ENCODE assay signal across 2 cellular contexts in the genomic region with DNA sequence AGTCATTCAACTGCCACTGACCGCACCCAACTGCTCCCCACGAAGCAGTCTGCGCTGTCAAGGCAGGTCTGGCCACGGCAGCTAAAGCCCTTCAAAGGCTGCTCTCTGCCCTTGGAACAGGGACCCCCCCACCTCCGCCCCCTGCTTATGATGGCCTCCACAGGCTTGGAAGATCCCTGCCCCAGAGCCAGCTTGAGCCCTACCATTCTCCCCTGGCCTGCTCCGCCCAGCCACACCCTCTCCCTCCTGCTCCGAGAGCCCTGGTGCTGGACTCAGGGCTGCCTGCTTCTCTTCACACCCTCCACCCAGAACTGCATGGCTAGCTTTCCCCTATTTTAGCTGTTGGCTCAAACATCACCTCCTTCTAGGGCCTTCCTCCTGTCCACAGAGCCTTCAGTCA.
TF ChIP-seq lines count a peak whose summit lies in the region.

No MANE protein-coding gene starts in this region.

TF ChIP-seq in IMR-90, 13 proteins besides CTCF, POLR2A, EP300 and RAD21:
- TF ChIP-seq MAFK (IDR thresholded peaks at IDR 0.05; ENCODE audit: low read depth, low read length) (no peak), SMC3 (IDR thresholded peaks at IDR 0.05; ENCODE audit: low read depth, low read length) (no peak), RFX5 (IDR thresholded peaks at IDR 0.05; ENCODE audit: low read depth, low read length) (no peak), FOS (IDR thresholded peaks at IDR 0.05; ENCODE audit: low read depth, low read length) (no peak), BHLHE40 (IDR thresholded peaks at IDR 0.05; ENCODE audit: low read depth, low read length) (no peak), NFE2L2 (IDR thresholded peaks at IDR 0.05; ENCODE audit: low read depth, low read length) (no peak), CHD1 (IDR thresholded peaks at IDR 0.05; ENCODE audit: low read depth, low read length) (no peak)
- TF ChIP-seq, protein P1, sequence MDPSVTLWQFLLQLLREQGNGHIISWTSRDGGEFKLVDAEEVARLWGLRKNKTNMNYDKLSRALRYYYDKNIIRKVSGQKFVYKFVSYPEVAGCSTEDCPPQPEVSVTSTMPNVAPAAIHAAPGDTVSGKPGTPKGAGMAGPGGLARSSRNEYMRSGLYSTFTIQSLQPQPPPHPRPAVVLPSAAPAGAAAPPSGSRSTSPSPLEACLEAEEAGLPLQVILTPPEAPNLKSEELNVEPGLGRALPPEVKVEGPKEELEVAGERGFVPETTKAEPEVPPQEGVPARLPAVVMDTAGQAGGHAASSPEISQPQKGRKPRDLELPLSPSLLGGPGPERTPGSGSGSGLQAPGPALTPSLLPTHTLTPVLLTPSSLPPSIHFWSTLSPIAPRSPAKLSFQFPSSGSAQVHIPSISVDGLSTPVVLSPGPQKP (IDR thresholded peaks at IDR 0.05; ENCODE audit: borderline replicate concordance, low read depth, low read length) = no peak
- TF ChIP-seq, protein P2, sequence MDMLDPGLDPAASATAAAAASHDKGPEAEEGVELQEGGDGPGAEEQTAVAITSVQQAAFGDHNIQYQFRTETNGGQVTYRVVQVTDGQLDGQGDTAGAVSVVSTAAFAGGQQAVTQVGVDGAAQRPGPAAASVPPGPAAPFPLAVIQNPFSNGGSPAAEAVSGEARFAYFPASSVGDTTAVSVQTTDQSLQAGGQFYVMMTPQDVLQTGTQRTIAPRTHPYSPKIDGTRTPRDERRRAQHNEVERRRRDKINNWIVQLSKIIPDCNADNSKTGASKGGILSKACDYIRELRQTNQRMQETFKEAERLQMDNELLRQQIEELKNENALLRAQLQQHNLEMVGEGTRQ (IDR thresholded peaks at IDR 0.05; ENCODE audit: low read depth, low read length) = no peak

TF ChIP-seq in K562, 482 proteins besides CTCF, POLR2A, EP300 and RAD21:
- TF ChIP-seq HNRNPH1 (optimal IDR thresholded peaks at IDR 0.05; ENCODE audit: low read depth, low read length) = no peak
- TF ChIP-seq, protein P3, sequence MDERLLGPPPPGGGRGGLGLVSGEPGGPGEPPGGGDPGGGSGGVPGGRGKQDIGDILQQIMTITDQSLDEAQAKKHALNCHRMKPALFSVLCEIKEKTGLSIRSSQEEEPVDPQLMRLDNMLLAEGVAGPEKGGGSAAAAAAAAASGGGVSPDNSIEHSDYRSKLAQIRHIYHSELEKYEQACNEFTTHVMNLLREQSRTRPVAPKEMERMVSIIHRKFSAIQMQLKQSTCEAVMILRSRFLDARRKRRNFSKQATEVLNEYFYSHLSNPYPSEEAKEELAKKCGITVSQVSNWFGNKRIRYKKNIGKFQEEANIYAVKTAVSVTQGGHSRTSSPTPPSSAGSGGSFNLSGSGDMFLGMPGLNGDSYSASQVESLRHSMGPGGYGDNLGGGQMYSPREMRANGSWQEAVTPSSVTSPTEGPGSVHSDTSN (CRISPR knock-in tag; IDR thresholded peaks at IDR 0.05; ENCODE audit: low read depth) = no peak
- TF ChIP-seq, protein P3 (tag; conservative IDR thresholded peaks at IDR 0.05; ENCODE audit: low read depth) = no peak
- TF ChIP-seq NEUROD1 (IDR thresholded peaks at IDR 0.05; ENCODE audit: borderline replicate concordance, low read depth, low read length, partially characterized antibody) = no peak
- TF ChIP-seq, protein P4, sequence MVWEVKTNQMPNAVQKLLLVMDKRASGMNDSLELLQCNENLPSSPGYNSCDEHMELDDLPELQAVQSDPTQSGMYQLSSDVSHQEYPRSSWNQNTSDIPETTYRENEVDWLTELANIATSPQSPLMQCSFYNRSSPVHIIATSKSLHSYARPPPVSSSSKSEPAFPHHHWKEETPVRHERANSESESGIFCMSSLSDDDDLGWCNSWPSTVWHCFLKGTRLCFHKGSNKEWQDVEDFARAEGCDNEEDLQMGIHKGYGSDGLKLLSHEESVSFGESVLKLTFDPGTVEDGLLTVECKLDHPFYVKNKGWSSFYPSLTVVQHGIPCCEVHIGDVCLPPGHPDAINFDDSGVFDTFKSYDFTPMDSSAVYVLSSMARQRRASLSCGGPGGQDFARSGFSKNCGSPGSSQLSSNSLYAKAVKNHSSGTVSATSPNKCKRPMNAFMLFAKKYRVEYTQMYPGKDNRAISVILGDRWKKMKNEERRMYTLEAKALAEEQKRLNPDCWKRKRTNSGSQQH (CRISPR knock-in tag; IDR thresholded peaks at IDR 0.05) = no peak
- no peak for TF ChIP-seq SP1 (CRISPR knock-in tag; IDR thresholded peaks at IDR 0.05)
- no peak for TF ChIP-seq ILF3 (IDR thresholded peaks at IDR 0.05; ENCODE audit: borderline replicate concordance)
- no peak for TF ChIP-seq ZNF79 (CRISPR knock-in tag; IDR thresholded peaks at IDR 0.05; ENCODE audit: low read depth)
- TF ChIP-seq CREBBP (IDR thresholded peaks at IDR 0.05; ENCODE audit: low read depth, low read length) = no peak
- TF ChIP-seq KLF13 (tag; IDR thresholded peaks at IDR 0.05; ENCODE audit: borderline replicate concordance, low read depth) = no peak
- TF ChIP-seq NBN (IDR thresholded peaks at IDR 0.05; ENCODE audit: low read depth) = no peak
- no peak for TF ChIP-seq ZNF174 (CRISPR knock-in tag; IDR thresholded peaks at IDR 0.05)
- TF ChIP-seq SRF (CRISPR knock-in tag; IDR thresholded peaks at IDR 0.05) = no peak
